ENCODE assay signal across 8 cellular contexts in genomic region chr6:117674503-117674902, GRCh38. TPM values are rescaled to one million over a fixed set of nuclear protein-coding genes. Genes with fewer than 3 reads are reported as not detected.
A peak's percentile ranks its signal among the peaks of the same experiment; 100 is the strongest.
DNase-seq lines count a peak whose midpoint lies in the region; ATAC-seq and TF ChIP-seq lines count a peak whose summit lies in the region.

No MANE protein-coding gene starts in this region.

- no peak for ATAC-seq in WTC11

- no peak for TF ChIP-seq CTCF in WTC11 (IDR thresholded peaks at IDR 0.05)
- no peak for TF ChIP-seq CTCF in stomach (IDR thresholded peaks at IDR 0.05)
- TF ChIP-seq CTCF in RWPE1 (conservative IDR thresholded peaks at IDR 0.05; ENCODE audit: low read depth) = no peak
- TF ChIP-seq CTCF in adrenal gland (IDR thresholded peaks at IDR 0.05) = no peak

- H3K4me3 ChIP-seq in iPS-15b (ENCODE audit: low read depth, low read length) (peak overlapping the region; percentile 90), stomach (peak overlapping the region; percentile 73 to 87 (median 80)), adrenal gland (peak overlapping the region in 1 of 4 donors; percentile 74)

- peak overlapping the region; percentile 74 for H3K9ac ChIP-seq in iPS-15b (ENCODE audit: low read depth, low read length)

- DNase-seq in T-helper 2 cell treated with Interferon-gamma antibody and Interleukin-4, amounts not matched to agents 5 μg/mL and 100 μg/mL, for 36 hours (ENCODE audit: low spot score) = no peak
- DNase-seq in T-helper 2 cell = no peak
- no peak for DNase-seq in WTC11 (ENCODE audit: low spot score)
- no peak for DNase-seq in stomach
- no peak for DNase-seq in COLO668 (lab: John Stamatoyannopoulos, UW; ENCODE audit: unreplicated experiment)
- no peak for DNase-seq in RWPE1 (ENCODE audit: low spot score)
- no peak for DNase-seq in adrenal gland

- H3K9me3 Mint-ChIP-seq in T-helper 2 cell treated with Interferon-gamma antibody and Interleukin-4, amounts not matched to agents 5 μg/mL and 100 μg/mL, for 36 hours = no peaks in the 10 kb centered on the region
- peaks cover 19% of the 10 kb centered on the region for H3K9me3 Mint-ChIP-seq in WTC11

- H3K9me3 ChIP-seq in iPS-15b (ENCODE audit: control insufficient read depth, insufficient read depth, low read length) (no peaks in the 10 kb centered on the region), stomach (no peaks in the 10 kb centered on the region), adrenal gland (replicated peaks in 1 of 3) (no peaks in the 10 kb centered on the region)

- peak overlapping the region; percentile 95 for H3K4me3 Mint-ChIP-seq in T-helper 2 cell treated with Interferon-gamma antibody and Interleukin-4, amounts not matched to agents 5 μg/mL and 100 μg/mL, for 36 hours
- peak overlapping the region; percentile 87 for H3K4me3 Mint-ChIP-seq in WTC11

- H3K36me3 Mint-ChIP-seq in T-helper 2 cell treated with Interferon-gamma antibody and Interleukin-4, amounts not matched to agents 5 μg/mL and 100 μg/mL, for 36 hours (ENCODE audit: low read depth) = peaks cover 17% of the 10 kb centered on the region
- H3K36me3 Mint-ChIP-seq in WTC11 = peaks cover 25% of the 10 kb centered on the region

- 57 to 69% (median 59%) methylated on average over 10 of the region's 10 CpGs for WGBS in stomach, 5 donors
- 73 to 77% (median 75%) methylated on average over 10 of the region's 10 CpGs for WGBS in adrenal gland, 4 donors

- H3K36me3 ChIP-seq in iPS-15b (ENCODE audit: control insufficient read depth, insufficient read depth, low read length) (no peaks in the 10 kb centered on the region), stomach (peaks cover 0 to 2% (median 0%) of the 10 kb centered on the region in 4 donors), adrenal gland (replicated peaks in 1 of 2) (no peaks in the 10 kb centered on the region)

- CTCF ChIA-PET in WTC11 (lab: Charles Lee) = no interaction called here
- CTCF ChIA-PET in RWPE1 (lab: Yijun Ruan, JAX) = interaction anchor here (0.6 kb wide), 3 partner anchors 19 to 917 kb away, joined by 3 read pairs; no protein-coding TSS in a partner anchor

- H3K4me1 ChIP-seq in iPS-15b (ENCODE audit: control insufficient read depth, insufficient read depth, low read length) = peaks cover 9% of the 10 kb centered on the region
- peaks cover 19 to 44% (median 40%) of the 10 kb centered on the region in 4 donors for H3K4me1 ChIP-seq in stomach
- H3K4me1 ChIP-seq in adrenal gland (replicated peaks in 1 of 2) = peaks cover 14 to 31% of the 10 kb centered on the region in 2 donors

- H3K4me1 Mint-ChIP-seq in T-helper 2 cell treated with Interferon-gamma antibody and Interleukin-4, amounts not matched to agents 5 μg/mL and 100 μg/mL, for 36 hours (ENCODE audit: low read depth) = peaks cover 34% of the 10 kb centered on the region
- H3K4me1 Mint-ChIP-seq in WTC11 = peaks cover 32% of the 10 kb centered on the region

- H3K27me3 Mint-ChIP-seq in T-helper 2 cell treated with Interferon-gamma antibody and Interleukin-4, amounts not matched to agents 5 μg/mL and 100 μg/mL, for 36 hours (ENCODE audit: low read depth) = no peaks in the 10 kb centered on the region
- H3K27me3 Mint-ChIP-seq in WTC11 (ENCODE audit: low read depth) = no peaks in the 10 kb centered on the region; the same call in 1 of the 2 replicates

- peak overlapping the region in 4 of 5 donors; percentile 82 to 89 (median 85) for H3K27ac ChIP-seq in stomach
- H3K27ac ChIP-seq in RWPE1 = no peak overlapping the region
- H3K27ac ChIP-seq in adrenal gland = no peak overlapping the region

- TF ChIP-seq EP300 in stomach (IDR thresholded peaks at IDR 0.05) = no peak

- peak overlapping the region; percentile 59 for H3K27ac Mint-ChIP-seq in T-helper 2 cell treated with Interferon-gamma antibody and Interleukin-4, amounts not matched to agents 5 μg/mL and 100 μg/mL, for 36 hours
- H3K27ac Mint-ChIP-seq in WTC11 = no peak overlapping the region

- TF ChIP-seq POLR2A in stomach (IDR thresholded peaks at IDR 0.05) = no peak
- no peak for TF ChIP-seq POLR2A in adrenal gland (IDR thresholded peaks at IDR 0.05)

- POLR2A ChIA-PET in WTC11 (lab: Charles Lee) (interaction anchor here (0.6 to 0.8 kb wide), 2 partner anchors 72 to 977 kb away, joined by 3 read pairs; partner anchors contain the start of genes CEP85L and GOPC), RWPE1 (lab: Yijun Ruan, JAX; ENCODE audit: low non-redundant PET) (no interaction called here)

- intact Hi-C loops in stomach (cut with DNase I; ENCODE audit: low total_unique reads) = no loop called here
- intact Hi-C loops in adrenal gland (cut with DNase I) = no loop called here

- no peaks in the 10 kb centered on the region for H3K27me3 ChIP-seq in iPS-15b (ENCODE audit: control insufficient read depth, insufficient read depth, low read length)
- no peaks in the 10 kb centered on the region for H3K27me3 ChIP-seq in stomach
- H3K27me3 ChIP-seq in adrenal gland = no peaks in the 10 kb centered on the region

TF ChIP-seq in WTC11, 78 proteins besides CTCF, POLR2A, EP300 and RAD21 (continues in another document):
- TF ChIP-seq NR2C2 (CRISPR knock-in tag; IDR thresholded peaks at IDR 0.05) = no peak
- TF ChIP-seq FOXP4 (CRISPR knock-in tag; IDR thresholded peaks at IDR 0.05) = no peak
- no peak for TF ChIP-seq ZNF396 (CRISPR knock-in tag; IDR thresholded peaks at IDR 0.05; ENCODE audit: borderline replicate concordance)
- no peak for TF ChIP-seq STAT6 (CRISPR knock-in tag; conservative IDR thresholded peaks at IDR 0.05; ENCODE audit: low read depth)
- TF ChIP-seq TCF7 (CRISPR knock-in tag; IDR thresholded peaks at IDR 0.05; ENCODE audit: low read depth) = no peak
- no peak for TF ChIP-seq USF2 (CRISPR knock-in tag; IDR thresholded peaks at IDR 0.05)
- TF ChIP-seq ETV6 (CRISPR knock-in tag; IDR thresholded peaks at IDR 0.05) = no peak
- no peak for TF ChIP-seq ZNF263 (CRISPR knock-in tag; IDR thresholded peaks at IDR 0.05; ENCODE audit: low read depth)
- TF ChIP-seq ZNF512 (CRISPR knock-in tag; IDR thresholded peaks at IDR 0.05; ENCODE audit: borderline replicate concordance) = no peak

RNA-seq across cellular contexts. Expression of gene NUS1, which starts 0.8 kb away (rescaled TPM):
- 59.3 to 73.8 TPM (median 62.1 TPM) in 3 replicates for total RNA-seq in WTC11 (2021)
- 10 to 100 TPM; 12.7 to 56.9 (median 24.6) TPM for total RNA-seq in stomach
- 10 to 100 TPM; 13.0 to 16.2 (median 14.4) TPM for polyA plus RNA-seq in stomach
- 10 to 100 TPM; 13.9 to 55.1 (median 22.4) TPM for total RNA-seq in adrenal gland
- polyA plus RNA-seq in adrenal gland = 10 to 100 TPM; 11.0 to 71.7 (median 11.7) TPM

Comparison
In these comparisons a context has a peak if more than half of its experiments do, and no peak if none do; other contexts are left out.
1. H3K27ac ChIP-seq: peak in stomach (4 of 5); none in RWPE1 (single experiment) and adrenal gland (0 of 5).